Comparison of ENCODE assay signal across 11 cellular contexts in the genomic region with DNA sequence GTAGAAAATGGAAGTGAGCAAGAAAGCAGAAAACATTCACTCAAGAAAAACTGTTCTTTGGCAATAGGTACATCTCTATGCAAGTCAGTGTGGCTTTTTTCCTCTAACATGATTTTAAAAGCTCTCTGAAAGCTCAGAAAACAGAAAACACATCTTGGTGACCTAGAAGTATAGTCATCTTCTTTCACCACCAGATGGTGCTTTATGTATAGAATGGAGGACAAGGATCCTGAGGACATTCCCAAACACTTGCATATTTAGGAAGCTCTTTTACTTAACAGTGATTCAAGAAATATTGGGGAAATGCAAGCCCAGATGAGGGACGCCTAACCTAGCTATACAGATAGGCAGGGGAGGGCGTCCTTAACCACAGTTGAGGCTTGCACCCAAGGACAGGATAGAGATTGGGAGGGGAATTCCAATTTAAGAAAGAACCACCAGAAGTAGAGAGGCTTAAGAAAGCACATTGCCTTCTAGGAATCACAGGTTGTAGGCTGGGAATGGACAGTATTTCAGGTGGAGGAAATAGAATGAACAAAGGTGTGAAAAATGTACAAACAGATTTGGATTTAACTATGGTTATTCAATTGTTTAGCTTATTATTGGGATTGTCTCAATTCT. TPM values are rescaled to one million over a fixed set of nuclear protein-coding genes. Genes with fewer than 3 reads are reported as not detected.
DNase-seq lines count a peak whose midpoint lies in the region; ATAC-seq, FAIRE-seq and TF ChIP-seq lines count a peak whose summit lies in the region.
"Had no signal": no experiment of that assay in that cellular context is flagged by ENCODE, and none has a peak within 500 bp of the region (broad histone marks: within the 10 kb centered on the region; RNA-seq: fewer than 3 reads in every experiment).

No MANE protein-coding gene starts in this region.

- no peak overlapping the region for H3K14ac ChIP-seq in H1 (ENCODE audit: insufficient read length)

- no peak overlapping the region for H3K4me2 ChIP-seq in H1 (ENCODE audit: insufficient read depth in 1 of 2, low read depth in 2 of 2, low read length in 2 of 2)

- peak; percentile 60 to 65 for TF ChIP-seq RAD21 in H1 (IDR thresholded peaks at IDR 0.05 in 1 of 2, conservative IDR thresholded peaks at IDR 0.05 in 1 of 2; ENCODE audit: low read depth in 2 of 2, low read length in 2 of 2)

- H3K4me1 Mint-ChIP-seq in osteocyte (ENCODE audit: unreplicated experiment), result peaks cover 7% of the 10 kb centered on the region
- H3K4me1 Mint-ChIP-seq in effector memory CD8-positive, alpha-beta T cell (ENCODE audit: low read depth in 2 of 2), result no peaks in the 10 kb centered on the region
- no peaks in the 10 kb centered on the region for H3K4me1 Mint-ChIP-seq in activated naive CD8-positive, alpha-beta T cell treated with anti-CD3 and anti-CD28 coated beads, Interleukin-2, amount 50 U/mL, for 24 hours
- H3K4me1 Mint-ChIP-seq: naive B cell had no signal

- no peak overlapping the region for H2BK15ac ChIP-seq in H1 (ENCODE audit: low read length)

- no peak overlapping the region for H3K4me3 ChIP-seq in H1 (ENCODE audit: extremely low read depth in 1 of 4, insufficient read depth in 2 of 4, low read depth in 3 of 4, low read length in 4 of 4)
- H3K4me3 ChIP-seq in lower lobe of right lung, result no peak overlapping the region

- H3K23me2 ChIP-seq in H1 (ENCODE audit: low read depth, low read length), result no peaks in the 10 kb centered on the region; the same call in 1 of the 2 replicates

- H3K4ac ChIP-seq in H1 (replicated peaks; ENCODE audit: insufficient read length, low read depth, low read length), result no peak overlapping the region

- no peaks in the 10 kb centered on the region for H3K36me3 Mint-ChIP-seq in osteocyte (ENCODE audit: unreplicated experiment)
- no peaks in the 10 kb centered on the region for H3K36me3 Mint-ChIP-seq in effector memory CD8-positive, alpha-beta T cell (ENCODE audit: insufficient read depth)
- H3K36me3 Mint-ChIP-seq in activated naive CD8-positive, alpha-beta T cell treated with anti-CD3 and anti-CD28 coated beads, Interleukin-2, amount 50 U/mL, for 24 hours (ENCODE audit: low read depth), result no peaks in the 10 kb centered on the region

- H3K27me3 Mint-ChIP-seq in osteocyte (ENCODE audit: unreplicated experiment), result no peaks in the 10 kb centered on the region
- H3K27me3 Mint-ChIP-seq in effector memory CD8-positive, alpha-beta T cell, result peaks cover 0 to 9% of the 10 kb centered on the region in 2 donors
- H3K27me3 Mint-ChIP-seq in activated naive CD8-positive, alpha-beta T cell treated with anti-CD3 and anti-CD28 coated beads, Interleukin-2, amount 50 U/mL, for 24 hours, result no peaks in the 10 kb centered on the region
- H3K27me3 Mint-ChIP-seq: naive B cell had no signal

- POLR2A ChIA-PET in H1 (lab: Charles Lee; ENCODE audit: partially characterized antibody), result interaction anchor here (1.3 kb wide), 1 partner anchor 122 kb away, joined by 3 read pairs; no protein-coding TSS in a partner anchor

- no peaks in the 10 kb centered on the region for H4K20me1 ChIP-seq in H1 (replicated peaks in 1 of 2; ENCODE audit: control insufficient read depth in 1 of 2, insufficient read depth in 2 of 2, low read length in 2 of 2)

- no peak overlapping the region for H4K8ac ChIP-seq in H1 (ENCODE audit: extremely low read depth, insufficient read depth, low read length)

- 33% methylated on average over 2 of the region's 2 CpGs; no CpG with 5 or more reads in 1 of the 2 experiments for WGBS in H1 (ENCODE audit: extremely low coverage in 1 of 2, insufficient coverage in 1 of 2, insufficient read length in 1 of 2, insufficient replicate concordance in 2 of 2, low coverage in 1 of 2, low lambda C conversion rate in 2 of 2, missing lambda C conversion rate in 1 of 2), 2 experiments

- no peak overlapping the region for H2BK120ac ChIP-seq in H1 (replicated peaks; ENCODE audit: low read depth, low read length)

- no peak overlapping the region for H2BK20ac ChIP-seq in H1 (ENCODE audit: low read length)

- peak; percentile 55 for FAIRE-seq in H1 (lab: Jason Lieb, UNC)

- H3K9ac ChIP-seq in H1 (replicated peaks in 1 of 4; ENCODE audit: extremely low read depth in 1 of 4, low read depth in 3 of 4, low read length in 3 of 4), result no peak overlapping the region

- H3K36me3 ChIP-seq in H1 (ENCODE audit: control insufficient read depth in 2 of 4, insufficient read depth in 4 of 4, low read length in 3 of 4), result no peaks in the 10 kb centered on the region
- no peaks in the 10 kb centered on the region for H3K36me3 ChIP-seq in lower lobe of right lung

- no peak for ATAC-seq in lower lobe of right lung
- ATAC-seq in effector memory CD8-positive, alpha-beta T cell (replicated peaks), result no peak
- no peak for ATAC-seq in activated naive CD8-positive, alpha-beta T cell treated with anti-CD3 and anti-CD28 coated beads, Interleukin-2, amount 50 U/mL, for 24 hours

- no peak overlapping the region for H3K18ac ChIP-seq in H1 (ENCODE audit: extremely low read depth, low read length)

- H2AK5ac ChIP-seq in H1 (ENCODE audit: low read depth, low read length), result no peak overlapping the region

- no peak overlapping the region for H4K5ac ChIP-seq in H1 (ENCODE audit: insufficient read length, low read depth, low read length)

- H2BK5ac ChIP-seq in H1 (ENCODE audit: low read depth, low read length), result no peak overlapping the region

- TF ChIP-seq EP300 in H1 (IDR thresholded peaks at IDR 0.05; ENCODE audit: borderline replicate concordance in 1 of 2, low read depth in 2 of 2, low read length in 2 of 2), result no peak

- TF ChIP-seq CTCF in H1 (IDR thresholded peaks at IDR 0.05; ENCODE audit: control extremely low read depth in 1 of 3, insufficient read depth in 1 of 3, low read depth in 1 of 3, low read length in 3 of 3), result peak in 2 of 3 experiments; percentile 26 to 44; a peak in 2 of 4 replicates
- peak; percentile 69 for TF ChIP-seq CTCF in osteocyte (IDR thresholded peaks at IDR 0.05)
- no peak for TF ChIP-seq CTCF in lower lobe of right lung (IDR thresholded peaks at IDR 0.05)

- peak; percentile 20 for DNase-seq in GM04504 (ENCODE audit: low read depth)
- DNase-seq in NCI-H446 treated with DMSO at 0.1 percent for 48 hours (lab: John Stamatoyannopoulos, UW), result peak; percentile 34
- no peak for DNase-seq in H1 (ENCODE audit: low read depth in 1 of 2, low spot score in 2 of 2)
- DNase-seq in osteocyte (ENCODE audit: extremely low spot score, unreplicated experiment), result no peak
- no peak for DNase-seq in lower lobe of right lung
- DNase-seq in effector memory CD8-positive, alpha-beta T cell, result no peak
- no peak for DNase-seq in stimulated activated CD4-positive, alpha-beta T cell treated with anti-CD3 and anti-CD28 coated beads, Interleukin-4, amount 100 ng/mL, for 24 hours
- DNase-seq in activated naive CD8-positive, alpha-beta T cell treated with anti-CD3 and anti-CD28 coated beads, Interleukin-2, amount 50 U/mL, for 24 hours, result no peak
- DNase-seq: effector CD4-positive, alpha-beta T cell; naive B cell; NCI-H524 treated with DMSO at 0.1 percent for 48 hours had no signal

- H3K9me3 ChIP-seq in H1 (ENCODE audit: insufficient read depth in 2 of 2, low read depth in 1 of 2, low read length in 1 of 2) (no peaks in the 10 kb centered on the region), lower lobe of right lung (no peaks in the 10 kb centered on the region)

- H2BK12ac ChIP-seq in H1 (ENCODE audit: low read depth, low read length), result no peak overlapping the region

- no peak overlapping the region for H3K56ac ChIP-seq in H1 (replicated peaks; ENCODE audit: insufficient read length, low read depth, low read length)

- intact Hi-C loops in lower lobe of right lung (cut with DNase I), result no loop called here

- H2AFZ ChIP-seq in H1 (ENCODE audit: low read length), result no peak overlapping the region

- CTCF ChIA-PET in H1 (lab: Charles Lee; ENCODE audit: partially characterized antibody), result interaction anchor here (0.6 to 3.5 kb wide), 35 partner anchors 9 to 509 kb away, joined by 3 to 19 read pairs (median 5); partner anchors contain the start of gene CCDC81

- peaks cover 12% of the 10 kb centered on the region for H3K9me3 Mint-ChIP-seq in osteocyte (ENCODE audit: unreplicated experiment)
- H3K9me3 Mint-ChIP-seq in effector memory CD8-positive, alpha-beta T cell, result no peaks in the 10 kb centered on the region
- peaks cover 14% of the 10 kb centered on the region for H3K9me3 Mint-ChIP-seq in activated naive CD8-positive, alpha-beta T cell treated with anti-CD3 and anti-CD28 coated beads, Interleukin-2, amount 50 U/mL, for 24 hours

- peaks cover 0 to 3% (median 1%) of the 10 kb centered on the region in 4 experiments; a peak in 3 of 7 replicates for H3K4me1 ChIP-seq in H1 (replicated peaks in 1 of 4; ENCODE audit: control insufficient read depth in 3 of 4, insufficient read depth in 4 of 4, low read length in 3 of 4)
- no peaks in the 10 kb centered on the region for H3K4me1 ChIP-seq in lower lobe of right lung

- no peaks in the 10 kb centered on the region for H3K79me1 ChIP-seq in H1 (ENCODE audit: low read depth, low read length)

- no peak overlapping the region for H3K4me3 Mint-ChIP-seq in osteocyte (ENCODE audit: unreplicated experiment)
- no peak overlapping the region for H3K4me3 Mint-ChIP-seq in effector memory CD8-positive, alpha-beta T cell
- H3K4me3 Mint-ChIP-seq in activated naive CD8-positive, alpha-beta T cell treated with anti-CD3 and anti-CD28 coated beads, Interleukin-2, amount 50 U/mL, for 24 hours, result no peak overlapping the region

- no peaks in the 10 kb centered on the region for H3K79me2 ChIP-seq in H1 (ENCODE audit: control insufficient read depth in 1 of 2, insufficient read depth in 2 of 2, low read length in 2 of 2)

- H3K27ac ChIP-seq in H1 (ENCODE audit: low read depth, low read length), result no peak overlapping the region
- H3K27ac ChIP-seq in lower lobe of right lung, result no peak overlapping the region

- no peak for TF ChIP-seq POLR2A in H1 (IDR thresholded peaks at IDR 0.05; ENCODE audit: control extremely low read depth in 1 of 2, low read depth in 2 of 2, low read length in 2 of 2)

- H3K27me3 ChIP-seq in H1 (replicated peaks in 1 of 4; ENCODE audit: control insufficient read depth in 3 of 4, extremely low read depth in 1 of 4, insufficient read depth in 3 of 4, low read length in 3 of 4) (no peaks in the 10 kb centered on the region), lower lobe of right lung (ENCODE audit: low read depth) (no peaks in the 10 kb centered on the region)

- H3K23ac ChIP-seq in H1 (ENCODE audit: insufficient read length), result no peak overlapping the region

- no peak overlapping the region for H3K27ac Mint-ChIP-seq in osteocyte (ENCODE audit: unreplicated experiment)
- H3K27ac Mint-ChIP-seq in effector memory CD8-positive, alpha-beta T cell, result peak overlapping the region in 1 of 2 donors; percentile 6
- no peak overlapping the region for H3K27ac Mint-ChIP-seq in activated naive CD8-positive, alpha-beta T cell treated with anti-CD3 and anti-CD28 coated beads, Interleukin-2, amount 50 U/mL, for 24 hours

- H4K91ac ChIP-seq in H1 (replicated peaks; ENCODE audit: insufficient read length, low read length), result no peak overlapping the region

RNA-seq across cellular contexts. Expression of gene CCDC81, which starts 13.8 kb away (rescaled TPM):
- total RNA-seq in H1 (2021; fragmentation: NEBNext Ultra II Directional; extraction: Animal tissue kit (Norgen Biotek cat#: 25700)), result 0.58 and 1.4 TPM in 2 replicates
- polyA plus RNA-seq in H1 (2011; rRNA removed), result 0.20 and 0.30 TPM in 2 replicates
- polyA plus RNA-seq in H1 (2011; cell fraction: cytosol; rRNA removed), result 0.25 TPM
- 0.97 TPM for polyA plus RNA-seq in H1 (2011; cell fraction: nucleus; rRNA removed)
- 0.47 to 1.0 TPM (median 0.64 TPM) in 4 replicates for polyA plus RNA-seq in H1 (2012, experiment 1 of 2)
- polyA plus RNA-seq in H1 (2012, experiment 2 of 2), result not detected
- polyA plus RNA-seq in H1 (2013, experiment 1 of 2), result 0.41 TPM
- 0.31 TPM for polyA plus RNA-seq in H1 (2013, experiment 2 of 2)
- 0.32 and 0.44 TPM in 2 replicates for polyA minus RNA-seq in H1 (2011; rRNA and poly(A)+ RNA removed)
- not detected for polyA minus RNA-seq in H1 (2011; cell fraction: cytosol; rRNA and poly(A)+ RNA removed)
- polyA minus RNA-seq in H1 (2011; cell fraction: nucleus; rRNA and poly(A)+ RNA removed), result 0.70 TPM
- total RNA-seq in osteocyte (1.4 TPM in 2 replicates), lower lobe of right lung (4.8 TPM)

RNA-seq across cellular contexts. Expression of gene HIKESHI, which starts 58.8 kb away (rescaled TPM):
- total RNA-seq in H1 (2021; fragmentation: NEBNext Ultra II Directional; extraction: Animal tissue kit (Norgen Biotek cat#: 25700)), result 58.3 and 65.4 TPM in 2 replicates
- 65.9 and 90.2 TPM in 2 replicates for polyA plus RNA-seq in H1 (2011; rRNA removed)
- polyA plus RNA-seq in H1 (2011; cell fraction: cytosol; rRNA removed), result 82.3 TPM
- polyA plus RNA-seq in H1 (2011; cell fraction: nucleus; rRNA removed), result 62.3 TPM
- polyA plus RNA-seq in H1 (2012, experiment 1 of 2), result 68.4 to 91.1 TPM (median 75.7 TPM) in 4 replicates
- 56.3 TPM for polyA plus RNA-seq in H1 (2012, experiment 2 of 2)
- polyA plus RNA-seq in H1 (2013, experiment 1 of 2), result 83.8 TPM
- 94.1 TPM for polyA plus RNA-seq in H1 (2013, experiment 2 of 2)
- polyA minus RNA-seq in H1 (2011; rRNA and poly(A)+ RNA removed), result 39.4 and 83.0 TPM in 2 replicates
- polyA minus RNA-seq in H1 (2011; cell fraction: cytosol; rRNA and poly(A)+ RNA removed), result 27.5 TPM
- polyA minus RNA-seq in H1 (2011; cell fraction: nucleus; rRNA and poly(A)+ RNA removed), result 31.4 TPM
- total RNA-seq in osteocyte (33.6 and 38.8 TPM in 2 replicates), lower lobe of right lung (29.5 TPM)

Comparison
In these comparisons a context has a peak if more than half of its experiments do, and no peak if none do; other contexts are left out.
1. DNase-seq: peak in GM04504 (single experiment) and NCI-H446 treated with DMSO at 0.1 percent for 48 hours (single experiment); none in H1 (0 of 2), osteocyte (single experiment), lower lobe of right lung (single experiment), effector memory CD8-positive, alpha-beta T cell (0 of 3), stimulated activated CD4-positive, alpha-beta T cell treated with anti-CD3 and anti-CD28 coated beads, Interleukin-4, amount 100 ng/mL, for 24 hours (single experiment) and activated naive CD8-positive, alpha-beta T cell treated with anti-CD3 and anti-CD28 coated beads, Interleukin-2, amount 50 U/mL, for 24 hours (single experiment).